In genomic region chr12:51395283-51396230, GRCh38 we compare ENCODE assay signal across 10 cellular contexts. TPM values are rescaled to one million over a fixed set of nuclear protein-coding genes. Genes with fewer than 3 reads are reported as not detected.
DNase-seq lines count a peak whose midpoint lies in the region; ATAC-seq and TF ChIP-seq lines count a peak whose summit lies in the region.
"Had no signal": no experiment of that assay in that cellular context is flagged by ENCODE, and none has a peak within 500 bp of the region (broad histone marks: within the 10 kb centered on the region; RNA-seq: fewer than 3 reads in every experiment).

No MANE protein-coding gene starts in this region.

- intact Hi-C loops in activated B cell treated with CpG ODN at 0.5 μM for 24 hours (cut with micrococcal nuclease), result no loop called here
- intact Hi-C loops in vagina (cut with DNase I), result no loop called here

- H3K4me3 ChIP-seq in vagina, result no peak overlapping the region

- no peaks in the 10 kb centered on the region for H3K27me3 ChIP-seq in vagina

- CTCF ChIA-PET in activated B cell treated with CpG ODN at 0.5 μM for 24 hours (lab: Charles Lee), result interaction anchor here (0.7 to 1.8 kb wide), 4 partner anchors 26 to 137 kb away, joined by 3 to 6 read pairs (median 4); no protein-coding TSS in a partner anchor

- H3K27ac ChIP-seq in vagina, result no peak overlapping the region

- H3K4me1 Mint-ChIP-seq in activated B cell treated with CpG ODN at 0.5 μM for 24 hours, result peaks cover 68% of the 10 kb centered on the region
- peaks cover 46 to 47% of the 10 kb centered on the region in 2 donors for H3K4me1 Mint-ChIP-seq in natural killer cell treated with Interleukin-12 subunit alpha and Interleukin-12 subunit beta and Interleukin-15 and Interleukin-18, amount 100 ng/mL, for 72 hours (ENCODE audit: low read depth in 2 of 2)

- TF ChIP-seq CTCF in activated B cell treated with CpG ODN at 0.5 μM for 24 hours (IDR thresholded peaks at IDR 0.05) (no peak), vagina (IDR thresholded peaks at IDR 0.05) (no peak)

- H3K4me3 Mint-ChIP-seq in activated B cell treated with CpG ODN at 0.5 μM for 24 hours, result peak overlapping the region; percentile 57
- H3K4me3 Mint-ChIP-seq in natural killer cell treated with Interleukin-12 subunit alpha and Interleukin-12 subunit beta and Interleukin-15 and Interleukin-18, amount 100 ng/mL, for 72 hours, result peak overlapping the region; percentile 88

- peaks cover 2% of the 10 kb centered on the region for H3K36me3 Mint-ChIP-seq in activated B cell treated with CpG ODN at 0.5 μM for 24 hours (ENCODE audit: low read depth)
- H3K36me3 Mint-ChIP-seq in natural killer cell treated with Interleukin-12 subunit alpha and Interleukin-12 subunit beta and Interleukin-15 and Interleukin-18, amount 100 ng/mL, for 72 hours, result no peaks in the 10 kb centered on the region

- no peaks in the 10 kb centered on the region for H3K9me3 ChIP-seq in vagina

- no peaks in the 10 kb centered on the region for H3K27me3 Mint-ChIP-seq in activated B cell treated with CpG ODN at 0.5 μM for 24 hours
- no peaks in the 10 kb centered on the region for H3K27me3 Mint-ChIP-seq in natural killer cell treated with Interleukin-12 subunit alpha and Interleukin-12 subunit beta and Interleukin-15 and Interleukin-18, amount 100 ng/mL, for 72 hours

- POLR2A ChIA-PET in activated B cell treated with CpG ODN at 0.5 μM for 24 hours (lab: Charles Lee), result interaction anchor here (0.6 to 2.0 kb wide), 9 partner anchors 19 to 1824 kb away, joined by 3 to 15 read pairs (median 4); partner anchors contain the start of genes CSRNP2 and POU6F1

- peaks cover 35% of the 10 kb centered on the region for H3K4me1 ChIP-seq in vagina

- H3K27ac Mint-ChIP-seq in activated B cell treated with CpG ODN at 0.5 μM for 24 hours, result peak overlapping the region; percentile 61
- H3K27ac Mint-ChIP-seq in natural killer cell treated with Interleukin-12 subunit alpha and Interleukin-12 subunit beta and Interleukin-15 and Interleukin-18, amount 100 ng/mL, for 72 hours, result peak overlapping the region; percentile 88 to 95

- DNase-seq in activated B cell treated with CpG ODN at 0.5 μM for 24 hours, result no peak
- DNase-seq in natural killer cell treated with Interleukin-12 subunit alpha and Interleukin-12 subunit beta and Interleukin-15 and Interleukin-18, amount 100 ng/mL, for 72 hours (ENCODE audit: low spot score), result peak; percentile 81
- no peak for DNase-seq in occipital lobe (lab: John Stamatoyannopoulos, UW)
- DNase-seq in vagina (ENCODE audit: extremely low spot score in 2 of 2), result no peak
- DNase-seq in epidermal melanocyte (ENCODE audit: insufficient read length, low spot score), result no peak
- DNase-seq in NCI-H446 treated with DMSO at 0.1 percent for 48 hours (lab: John Stamatoyannopoulos, UW), result no peak

- TF ChIP-seq POLR2A in vagina (IDR thresholded peaks at IDR 0.05), result no peak

- ATAC-seq in GM18520 (IDR thresholded peaks at IDR 0.05; ENCODE audit: unreplicated experiment) (peak; percentile 40), HG02610 (IDR thresholded peaks at IDR 0.05; ENCODE audit: unreplicated experiment) (peak; percentile 50), activated B cell treated with CpG ODN at 0.5 μM for 24 hours (ENCODE audit: low read depth) (peak; percentile 8)
- ATAC-seq in natural killer cell treated with Interleukin-12 subunit alpha and Interleukin-12 subunit beta and Interleukin-15 and Interleukin-18, amount 100 ng/mL, for 72 hours, result peak; percentile 77 to 80
- ATAC-seq: Panc1 had no signal

- H3K9me3 Mint-ChIP-seq in activated B cell treated with CpG ODN at 0.5 μM for 24 hours, result no peaks in the 10 kb centered on the region
- no peaks in the 10 kb centered on the region for H3K9me3 Mint-ChIP-seq in natural killer cell treated with Interleukin-12 subunit alpha and Interleukin-12 subunit beta and Interleukin-15 and Interleukin-18, amount 100 ng/mL, for 72 hours

- H3K36me3 ChIP-seq in vagina, result no peaks in the 10 kb centered on the region

RNA-seq across cellular contexts. Expression of gene GALNT6, which starts 4.4 kb away (rescaled TPM):
- total RNA-seq in activated B cell treated with CpG ODN at 0.5 μM for 24 hours (23.8 and 24.4 TPM in 2 replicates), occipital lobe (0.94 TPM), vagina (12.5 TPM)
- 10 to 100 TPM; 13.2 to 23.5 TPM for total RNA-seq in natural killer cell treated with Interleukin-12 subunit alpha and Interleukin-12 subunit beta and Interleukin-15 and Interleukin-18, amount 100 ng/mL, for 72 hours

RNA-seq across cellular contexts. Expression of gene SLC4A8, which starts 29.1 kb away (rescaled TPM):
- total RNA-seq in activated B cell treated with CpG ODN at 0.5 μM for 24 hours (5.2 and 5.8 TPM in 2 replicates), occipital lobe (31.8 TPM), vagina (0.74 TPM)
- total RNA-seq in natural killer cell treated with Interleukin-12 subunit alpha and Interleukin-12 subunit beta and Interleukin-15 and Interleukin-18, amount 100 ng/mL, for 72 hours, result 1 to 10 TPM; 4.3 to 6.3 TPM

RNA-seq across cellular contexts. Expression of gene CELA1, which starts 49.1 kb away (rescaled TPM):
- not detected in 2 replicates for total RNA-seq in activated B cell treated with CpG ODN at 0.5 μM for 24 hours
- total RNA-seq in natural killer cell treated with Interleukin-12 subunit alpha and Interleukin-12 subunit beta and Interleukin-15 and Interleukin-18, amount 100 ng/mL, for 72 hours, result under 1 TPM in 1 of 2 donors, not detected in 1; 0.31 TPM
- total RNA-seq in occipital lobe, result not detected
- total RNA-seq in vagina, result not detected
- total RNA-seq: mesenteric fat pad had no signal

Comparison
In these comparisons a context has a peak if more than half of its experiments do, and no peak if none do; other contexts are left out.
1. ATAC-seq: peak in every context shown above with its lines; median percentile 78 in natural killer cell treated with Interleukin-12 subunit alpha and Interleukin-12 subunit beta and Interleukin-15 and Interleukin-18, amount 100 ng/mL, for 72 hours; 50 in HG02610; 40 in GM18520; 8 in activated B cell treated with CpG ODN at 0.5 μM for 24 hours.